ENCODE assay signal across 1 cellular context in genomic region chr2:80126596-80127189, GRCh38.
TF ChIP-seq lines count a peak whose summit lies in the region.

No MANE protein-coding gene starts in this region.

TF ChIP-seq in K562, 482 proteins besides CTCF, POLR2A, EP300 and RAD21 (continued from another document):
- TF ChIP-seq, protein P1, sequence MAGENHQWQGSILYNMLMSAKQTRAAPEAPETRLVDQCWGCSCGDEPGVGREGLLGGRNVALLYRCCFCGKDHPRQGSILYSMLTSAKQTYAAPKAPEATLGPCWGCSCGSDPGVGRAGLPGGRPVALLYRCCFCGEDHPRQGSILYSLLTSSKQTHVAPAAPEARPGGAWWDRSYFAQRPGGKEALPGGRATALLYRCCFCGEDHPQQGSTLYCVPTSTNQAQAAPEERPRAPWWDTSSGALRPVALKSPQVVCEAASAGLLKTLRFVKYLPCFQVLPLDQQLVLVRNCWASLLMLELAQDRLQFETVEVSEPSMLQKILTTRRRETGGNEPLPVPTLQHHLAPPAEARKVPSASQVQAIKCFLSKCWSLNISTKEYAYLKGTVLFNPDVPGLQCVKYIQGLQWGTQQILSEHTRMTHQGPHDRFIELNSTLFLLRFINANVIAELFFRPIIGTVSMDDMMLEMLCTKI (IDR thresholded peaks at IDR 0.05; ENCODE audit: partially characterized antibody), result no peak
- TF ChIP-seq ATF7 (IDR thresholded peaks at IDR 0.05), result no peak
- 0 out of 4 replicates have a peak, but pooled peaks of 1 of the 2 experiments have one; percentile 18 for TF ChIP-seq FOXK2 (conservative IDR thresholded peaks at IDR 0.05 in 1 of 2, IDR thresholded peaks at IDR 0.05 in 1 of 2; ENCODE audit: low read depth in 2 of 2)
- TF ChIP-seq HMG20A (CRISPR knock-in tag; conservative IDR thresholded peaks at IDR 0.05), result no peak
- TF ChIP-seq MTF1 (CRISPR knock-in tag; IDR thresholded peaks at IDR 0.05; ENCODE audit: borderline replicate concordance), result no peak
- TF ChIP-seq SIN3B (IDR thresholded peaks at IDR 0.05; ENCODE audit: low read depth), result no peak
- TF ChIP-seq JUND (IDR thresholded peaks at IDR 0.05; ENCODE audit: borderline replicate concordance, low read depth, low read length), result no peak; the same call in 1 of the 2 replicates
- peak; percentile 39; the same call in 1 of the 3 replicates for TF ChIP-seq JUND (tag; IDR thresholded peaks at IDR 0.05; ENCODE audit: borderline replicate concordance, low read depth, low read length)
- TF ChIP-seq TBL1XR1 (IDR thresholded peaks at IDR 0.05; ENCODE audit: low read length in 2 of 2), result no peak
- TF ChIP-seq FOSL1 (tag; conservative IDR thresholded peaks at IDR 0.05), result peak; percentile 88
- TF ChIP-seq, protein P2, sequence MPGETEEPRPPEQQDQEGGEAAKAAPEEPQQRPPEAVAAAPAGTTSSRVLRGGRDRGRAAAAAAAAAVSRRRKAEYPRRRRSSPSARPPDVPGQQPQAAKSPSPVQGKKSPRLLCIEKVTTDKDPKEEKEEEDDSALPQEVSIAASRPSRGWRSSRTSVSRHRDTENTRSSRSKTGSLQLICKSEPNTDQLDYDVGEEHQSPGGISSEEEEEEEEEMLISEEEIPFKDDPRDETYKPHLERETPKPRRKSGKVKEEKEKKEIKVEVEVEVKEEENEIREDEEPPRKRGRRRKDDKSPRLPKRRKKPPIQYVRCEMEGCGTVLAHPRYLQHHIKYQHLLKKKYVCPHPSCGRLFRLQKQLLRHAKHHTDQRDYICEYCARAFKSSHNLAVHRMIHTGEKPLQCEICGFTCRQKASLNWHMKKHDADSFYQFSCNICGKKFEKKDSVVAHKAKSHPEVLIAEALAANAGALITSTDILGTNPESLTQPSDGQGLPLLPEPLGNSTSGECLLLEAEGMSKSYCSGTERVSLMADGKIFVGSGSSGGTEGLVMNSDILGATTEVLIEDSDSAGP (CRISPR knock-in tag; IDR thresholded peaks at IDR 0.05), result 0 out of 2 replicates have a peak, but pooled peaks have one; percentile 76
- TF ChIP-seq TSC22D4 (tag; IDR thresholded peaks at IDR 0.05), result no peak
- TF ChIP-seq, protein P3, sequence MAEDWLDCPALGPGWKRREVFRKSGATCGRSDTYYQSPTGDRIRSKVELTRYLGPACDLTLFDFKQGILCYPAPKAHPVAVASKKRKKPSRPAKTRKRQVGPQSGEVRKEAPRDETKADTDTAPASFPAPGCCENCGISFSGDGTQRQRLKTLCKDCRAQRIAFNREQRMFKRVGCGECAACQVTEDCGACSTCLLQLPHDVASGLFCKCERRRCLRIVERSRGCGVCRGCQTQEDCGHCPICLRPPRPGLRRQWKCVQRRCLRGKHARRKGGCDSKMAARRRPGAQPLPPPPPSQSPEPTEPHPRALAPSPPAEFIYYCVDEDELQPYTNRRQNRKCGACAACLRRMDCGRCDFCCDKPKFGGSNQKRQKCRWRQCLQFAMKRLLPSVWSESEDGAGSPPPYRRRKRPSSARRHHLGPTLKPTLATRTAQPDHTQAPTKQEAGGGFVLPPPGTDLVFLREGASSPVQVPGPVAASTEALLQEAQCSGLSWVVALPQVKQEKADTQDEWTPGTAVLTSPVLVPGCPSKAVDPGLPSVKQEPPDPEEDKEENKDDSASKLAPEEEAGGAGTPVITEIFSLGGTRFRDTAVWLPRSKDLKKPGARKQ (CRISPR knock-in tag; IDR thresholded peaks at IDR 0.05), result no peak
- TF ChIP-seq, protein P4, sequence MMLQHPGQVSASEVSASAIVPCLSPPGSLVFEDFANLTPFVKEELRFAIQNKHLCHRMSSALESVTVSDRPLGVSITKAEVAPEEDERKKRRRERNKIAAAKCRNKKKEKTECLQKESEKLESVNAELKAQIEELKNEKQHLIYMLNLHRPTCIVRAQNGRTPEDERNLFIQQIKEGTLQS (IDR thresholded peaks at IDR 0.05), result 0 out of 2 replicates have a peak, but pooled peaks have one; percentile 18
- TF ChIP-seq, protein P4 (CRISPR knock-in tag; conservative IDR thresholded peaks at IDR 0.05), result no peak
- TF ChIP-seq NCOR1 (IDR thresholded peaks at IDR 0.05), result no peak
- no peak for TF ChIP-seq BCL6 (CRISPR knock-in tag; IDR thresholded peaks at IDR 0.05)
- TF ChIP-seq ZNF584 (CRISPR knock-in tag; IDR thresholded peaks at IDR 0.05; ENCODE audit: low read depth), result no peak
- TF ChIP-seq, protein P5, sequence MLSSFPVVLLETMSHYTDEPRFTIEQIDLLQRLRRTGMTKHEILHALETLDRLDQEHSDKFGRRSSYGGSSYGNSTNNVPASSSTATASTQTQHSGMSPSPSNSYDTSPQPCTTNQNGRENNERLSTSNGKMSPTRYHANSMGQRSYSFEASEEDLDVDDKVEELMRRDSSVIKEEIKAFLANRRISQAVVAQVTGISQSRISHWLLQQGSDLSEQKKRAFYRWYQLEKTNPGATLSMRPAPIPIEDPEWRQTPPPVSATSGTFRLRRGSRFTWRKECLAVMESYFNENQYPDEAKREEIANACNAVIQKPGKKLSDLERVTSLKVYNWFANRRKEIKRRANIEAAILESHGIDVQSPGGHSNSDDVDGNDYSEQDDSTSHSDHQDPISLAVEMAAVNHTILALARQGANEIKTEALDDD (IDR thresholded peaks at IDR 0.05), result peak; percentile 61; the same call in 1 of the 2 replicates
- TF ChIP-seq SMARCC2 (IDR thresholded peaks at IDR 0.05; ENCODE audit: low read depth), result no peak
- TF ChIP-seq TRIM24 (IDR thresholded peaks at IDR 0.05), result no peak
- no peak for TF ChIP-seq ZBTB12 (CRISPR knock-in tag; IDR thresholded peaks at IDR 0.05)
- TF ChIP-seq TFAM (CRISPR knock-in tag; conservative IDR thresholded peaks at IDR 0.05), result no peak
- TF ChIP-seq SMARCE1 (IDR thresholded peaks at IDR 0.05), result no peak
